In the genomic region with DNA sequence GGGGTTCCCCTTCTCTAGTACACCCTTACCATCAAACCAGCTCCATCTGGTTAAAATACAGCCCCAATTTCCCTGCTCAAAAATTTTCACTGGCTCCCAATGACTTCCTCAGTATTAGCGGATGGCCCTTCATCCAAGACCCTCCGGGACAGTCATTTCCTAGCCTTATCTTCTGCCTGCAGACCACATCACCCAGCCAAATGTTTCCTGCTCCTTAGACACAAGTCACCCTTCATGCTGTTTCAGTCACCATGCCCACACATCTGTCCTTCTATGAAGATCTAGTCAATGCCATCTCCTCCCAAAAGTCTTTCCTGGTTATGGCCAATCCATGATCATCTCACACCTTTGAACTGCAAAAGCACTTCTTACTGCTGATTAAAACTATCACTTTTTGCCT, we compare ENCODE assay signal across 1 cellular context.
TF ChIP-seq lines count a peak whose summit lies in the region.

No MANE protein-coding gene starts in this region.

TF ChIP-seq in K562, 482 proteins besides CTCF, POLR2A, EP300 and RAD21:
- TF ChIP-seq TEAD4 (IDR thresholded peaks at IDR 0.05; ENCODE audit: low read length): peak; percentile 27
- no peak for TF ChIP-seq TEAD4 (CRISPR knock-in tag; IDR thresholded peaks at IDR 0.05; ENCODE audit: borderline replicate concordance)
- peak; percentile 30; the same call in 1 of the 2 replicates for TF ChIP-seq SMARCA4 (IDR thresholded peaks at IDR 0.05)
- peak; percentile 59 for TF ChIP-seq TAL1 (IDR thresholded peaks at IDR 0.05)
- no peak for TF ChIP-seq ZEB2 (IDR thresholded peaks at IDR 0.05)
- TF ChIP-seq TCF3 (CRISPR knock-in tag; IDR thresholded peaks at IDR 0.05): peak; percentile 85
- TF ChIP-seq TRIM24 (IDR thresholded peaks at IDR 0.05): peak; percentile 57 to 80
- peak; percentile 48 for TF ChIP-seq NCOR1 (IDR thresholded peaks at IDR 0.05)
- TF ChIP-seq PTBP1 (IDR thresholded peaks at IDR 0.05; ENCODE audit: low read depth, low read length): no peak
- TF ChIP-seq YBX1 (IDR thresholded peaks at IDR 0.05): no peak
- no peak for TF ChIP-seq ARID3A (IDR thresholded peaks at IDR 0.05; ENCODE audit: borderline replicate concordance, low read depth, low read length)
- TF ChIP-seq ARID1B (IDR thresholded peaks at IDR 0.05): peak; percentile 78
- TF ChIP-seq SPI1 (IDR thresholded peaks at IDR 0.05; ENCODE audit: borderline replicate concordance, low read depth, low read length): 0 out of 2 replicates have a peak, but pooled peaks have one; percentile 10
- TF ChIP-seq ZNF316 (IDR thresholded peaks at IDR 0.05): peak; percentile 77
- no peak for TF ChIP-seq HLTF (IDR thresholded peaks at IDR 0.05)
- peak; percentile 66; the same call in 1 of the 2 replicates for TF ChIP-seq ZBTB33 (CRISPR knock-in tag; IDR thresholded peaks at IDR 0.05)
- peak; percentile 14; the same call in 1 of the 2 replicates for TF ChIP-seq GATA2 (CRISPR knock-in tag; IDR thresholded peaks at IDR 0.05)
- no peak for TF ChIP-seq SNRNP70 (optimal IDR thresholded peaks at IDR 0.05; ENCODE audit: low read depth, low read length)
- 0 out of 2 replicates have a peak, but pooled peaks have one; percentile 33 for TF ChIP-seq NFIC (IDR thresholded peaks at IDR 0.05)
- peak; percentile 61; the same call in 1 of the 2 replicates for TF ChIP-seq DPF2 (IDR thresholded peaks at IDR 0.05)
- 0 out of 2 replicates have a peak, but pooled peaks have one; percentile 56 for TF ChIP-seq TRIM28 (IDR thresholded peaks at IDR 0.05)
- TF ChIP-seq, protein P1, sequence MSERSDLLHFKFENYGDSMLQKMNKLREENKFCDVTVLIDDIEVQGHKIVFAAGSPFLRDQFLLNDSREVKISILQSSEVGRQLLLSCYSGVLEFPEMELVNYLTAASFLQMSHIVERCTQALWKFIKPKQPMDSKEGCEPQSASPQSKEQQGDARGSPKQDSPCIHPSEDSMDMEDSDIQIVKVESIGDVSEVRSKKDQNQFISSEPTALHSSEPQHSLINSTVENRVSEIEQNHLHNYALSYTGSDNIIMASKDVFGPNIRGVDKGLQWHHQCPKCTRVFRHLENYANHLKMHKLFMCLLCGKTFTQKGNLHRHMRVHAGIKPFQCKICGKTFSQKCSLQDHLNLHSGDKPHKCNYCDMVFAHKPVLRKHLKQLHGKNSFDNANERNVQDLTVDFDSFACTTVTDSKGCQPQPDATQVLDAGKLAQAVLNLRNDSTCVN (CRISPR knock-in tag; IDR thresholded peaks at IDR 0.05): no peak
- peak; percentile 40; the same call in 1 of the 2 replicates for TF ChIP-seq ZNF121 (CRISPR knock-in tag; conservative IDR thresholded peaks at IDR 0.05)
- TF ChIP-seq ZBTB7A (IDR thresholded peaks at IDR 0.05; ENCODE audit: borderline replicate concordance, control insufficient read depth, low read depth, low read length): peak; percentile 37; the same call in 1 of the 2 replicates
- peak; percentile 65 for TF ChIP-seq CBFA2T2 (conservative IDR thresholded peaks at IDR 0.05)
- peak; percentile 81 for TF ChIP-seq CBFA2T3 (IDR thresholded peaks at IDR 0.05)
